ENCODE assay signal across 20 cellular contexts in genomic region chr1:111085666-111086065, GRCh38.
"Had no signal": no experiment of that assay in that cellular context is flagged by ENCODE, and none has a peak within 500 bp of the region (broad histone marks: within the 10 kb centered on the region; RNA-seq: fewer than 3 reads in every experiment).

No MANE protein-coding gene starts in this region.

- ATAC-seq: foreskin keratinocyte; heart right ventricle; left cardiac atrium; left lung; naive thymus-derived CD4-positive, alpha-beta T cell; sciatic nerve had no signal

- DNase-seq: dermis blood vessel endothelial cell; effector memory CD4-positive, alpha-beta T cell; foreskin keratinocyte; glutamatergic neuron; heart right ventricle; hippocampal formation; left cardiac atrium; left lung; mesendoderm; midbrain; naive thymus-derived CD4-positive, alpha-beta T cell; stimulated activated CD4-positive, alpha-beta T cell treated with anti-CD3 and anti-CD28 coated beads, Interleukin-12 subunit alpha, Interleukin-12 subunit beta, amount 100 ng/mL, for 4 hours; stimulated activated CD4-positive, alpha-beta T cell treated with anti-CD3 and anti-CD28 coated beads, Interleukin-1b, Interleukin-23, amount 100 ng/mL, for 48 hours; stimulated activated CD4-positive, alpha-beta T cell treated with anti-CD3 and anti-CD28 coated beads, Interleukin-4, amount 100 ng/mL, for 1 hour; stimulated activated CD8-positive, alpha-beta memory T cell treated with anti-CD3 and anti-CD28 coated beads, Interleukin-4, amount 100 ng/mL, for 48 hours; stimulated activated naive CD4-positive, alpha-beta T cell treated with Interleukin-2 at 50 U/mL for 16 hours; stomach; thyroid gland; trophoblast cell had no signal
